Comparison of ENCODE assay signal across 8 cellular contexts in genomic region chr15:38002883-38003477, GRCh38.
DNase-seq lines count a peak whose midpoint lies in the region; ATAC-seq and TF ChIP-seq lines count a peak whose summit lies in the region.

No MANE protein-coding gene starts in this region.

- H3K4me1 ChIP-seq in neutrophil (ENCODE audit: control insufficient read depth in 1 of 2, insufficient read depth in 1 of 2, low read depth in 1 of 2, low read length in 1 of 2) = peaks cover 0 to 7% of the 10 kb centered on the region in 2 experiments

- no peak overlapping the region for H3K27ac ChIP-seq in neutrophil

- no peaks in the 10 kb centered on the region for H3K27me3 ChIP-seq in neutrophil

- peak; percentile 11 to 15 for DNase-seq in activated CD4-positive, alpha-beta T cell treated with anti-CD3 and anti-CD28 coated beads, Interleukin-2, amount 50 U/mL, for 48 hours
- DNase-seq in activated CD4-positive, alpha-beta T cell treated with anti-CD3 and anti-CD28 coated beads, Interleukin-2, amount 50 U/mL, for 1 hour = no peak
- peak; percentile 14 for DNase-seq in T1000 (lab: John Stamatoyannopoulos, UW)
- peak; percentile 82 for DNase-seq in fibroblast of peridontal ligament (ENCODE audit: extremely low read depth)
- no peak for DNase-seq in GM19240 (ENCODE audit: insufficient read length, low spot score)

- peak; percentile 30 for TF ChIP-seq CTCF in neutrophil (IDR thresholded peaks at IDR 0.05)

- ATAC-seq in HG03354 (IDR thresholded peaks at IDR 0.05; ENCODE audit: poor library complexity, severe bottlenecking, unreplicated experiment) = peak; percentile 73
- no peak for ATAC-seq in HG03135 (IDR thresholded peaks at IDR 0.05; ENCODE audit: unreplicated experiment)

- no peak overlapping the region for H3K4me3 ChIP-seq in neutrophil (ENCODE audit: low read depth in 1 of 2, low read length in 1 of 2)

- H3K36me3 ChIP-seq in neutrophil = no peaks in the 10 kb centered on the region

- H3K9me3 ChIP-seq in neutrophil = no peaks in the 10 kb centered on the region

Comparison
In these comparisons a context has a peak if more than half of its experiments do, and no peak if none do; other contexts are left out.
1. DNase-seq: peak in activated CD4-positive, alpha-beta T cell treated with anti-CD3 and anti-CD28 coated beads, Interleukin-2, amount 50 U/mL, for 48 hours (2 of 2), T1000 (single experiment) and fibroblast of peridontal ligament (single experiment); none in activated CD4-positive, alpha-beta T cell treated with anti-CD3 and anti-CD28 coated beads, Interleukin-2, amount 50 U/mL, for 1 hour (single experiment) and GM19240 (single experiment).